In the genomic region with DNA sequence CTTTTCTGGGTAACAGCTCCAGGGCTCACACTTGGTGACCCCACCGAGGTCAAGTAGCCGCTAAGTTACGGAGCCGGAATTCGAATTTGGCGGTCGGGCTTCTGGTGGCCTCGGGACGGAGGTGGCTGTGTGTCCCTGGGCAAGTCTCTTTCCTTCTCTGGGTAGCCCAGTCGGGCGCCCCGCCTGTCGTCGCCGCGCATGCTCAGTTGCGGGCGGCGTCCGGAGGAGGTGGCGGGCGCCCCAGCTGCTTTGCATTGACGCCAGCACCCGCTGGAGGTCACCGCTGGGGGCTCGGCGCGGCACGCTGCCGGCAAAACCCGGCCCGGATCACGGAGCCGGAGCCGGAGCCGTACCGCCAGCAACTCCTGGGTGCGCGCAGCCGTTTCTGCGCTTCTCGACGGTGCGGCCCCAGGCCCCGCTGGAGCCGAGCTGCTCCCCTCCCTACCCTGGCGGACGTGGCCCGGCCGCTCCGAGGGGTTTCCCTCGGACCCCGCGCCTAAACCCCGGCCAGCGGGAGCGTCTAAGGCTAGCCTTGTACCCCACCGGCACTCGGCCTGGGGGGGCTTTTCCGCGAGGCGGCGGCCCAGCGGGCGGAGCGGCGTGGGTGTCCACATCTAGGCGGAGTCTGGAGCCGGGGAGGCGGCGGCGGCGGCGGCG, we compare ENCODE assay signal across 8 cellular contexts. TPM values are rescaled to one million over a fixed set of nuclear protein-coding genes. Genes with fewer than 3 reads are reported as not detected.
A peak's percentile ranks its signal among the peaks of the same experiment; 100 is the strongest.
DNase-seq lines count a peak whose midpoint lies in the region; ATAC-seq and TF ChIP-seq lines count a peak whose summit lies in the region.

No MANE protein-coding gene starts in this region.

- H3K4me1 ChIP-seq in HUES6 (ENCODE audit: control insufficient read depth, insufficient read depth, low read length), result peaks cover 13% of the 10 kb centered on the region; the same call in 1 of the 2 replicates
- H3K4me1 ChIP-seq in OCI-LY1 (ENCODE audit: insufficient read depth, low read length, severe bottlenecking), result peaks cover 15% of the 10 kb centered on the region
- peaks cover 0 to 3% of the 10 kb centered on the region in 2 donors for H3K4me1 ChIP-seq in esophagus (ENCODE audit: control insufficient read depth in 2 of 2, insufficient read depth in 2 of 2, low read length in 1 of 2)
- peaks cover 25% of the 10 kb centered on the region for H3K4me1 ChIP-seq in muscle layer of colon (ENCODE audit: insufficient read depth, low read length)

- H3K27me3 ChIP-seq in HUES6 (ENCODE audit: control insufficient read depth, insufficient read depth, low read length) (peaks cover 54% of the 10 kb centered on the region), OCI-LY1 (ENCODE audit: insufficient read depth, low read length) (peaks cover 12% of the 10 kb centered on the region; the same call in 1 of the 2 replicates), esophagus (ENCODE audit: control insufficient read depth in 1 of 2, insufficient read depth in 2 of 2, low read length in 2 of 2) (no peaks in the 10 kb centered on the region), muscle layer of colon (ENCODE audit: control insufficient read depth in 1 of 2, insufficient read depth in 2 of 2, low read length in 2 of 2) (no peaks in the 10 kb centered on the region)

- DNase-seq in DMS 273 (lab: John Stamatoyannopoulos, UW; ENCODE audit: unreplicated experiment) (peak; percentile 97), activated T-cell treated with anti-CD3 and anti-CD28 coated beads for 48 hours (ENCODE audit: low read depth) (peak; percentile 98)
- peak; percentile 92 for DNase-seq in stimulated activated CD8-positive, alpha-beta memory T cell treated with anti-CD3 and anti-CD28 coated beads, Interleukin-7, amount 100 ng/mL, for 1 hour (ENCODE audit: low read depth in 2 of 2)

- peak overlapping the region; percentile 53 for H3K9ac ChIP-seq in HUES6 (ENCODE audit: low read length)
- H3K9ac ChIP-seq in OCI-LY1 (ENCODE audit: low read length), result peak overlapping the region; percentile 65
- no peak overlapping the region for H3K9ac ChIP-seq in muscle layer of colon (ENCODE audit: low read length)

- H3K9me2 ChIP-seq in OCI-LY1 (ENCODE audit: low read depth, low read length), result no peaks in the 10 kb centered on the region

- no peaks in the 10 kb centered on the region for H4K20me1 ChIP-seq in OCI-LY1 (ENCODE audit: insufficient read depth, low read length)

- TF ChIP-seq CTCF in OCI-LY1 (IDR thresholded peaks at IDR 0.05; ENCODE audit: low read length), result no peak

- H3K27ac ChIP-seq in HUES6 (ENCODE audit: low read depth, low read length), result peak overlapping the region; percentile 0; the same call in 1 of the 2 replicates
- H3K27ac ChIP-seq in OCI-LY1 (ENCODE audit: low read depth, low read length, poor library complexity, severe bottlenecking), result no peak overlapping the region
- H3K27ac ChIP-seq in esophagus (ENCODE audit: low read depth in 2 of 2, low read length in 1 of 2), result peak overlapping the region; percentile 94 to 95
- peak overlapping the region; percentile 85 for H3K27ac ChIP-seq in muscle layer of colon (ENCODE audit: low read depth, low read length)

- WGBS in esophagus, 2 donors, result 0% methylated on average over 59 to 75 of the region's 75 CpGs

- no peaks in the 10 kb centered on the region for H3F3A ChIP-seq in OCI-LY1 (ENCODE audit: insufficient read depth, low read length)

- H3K36me3 ChIP-seq in HUES6 (ENCODE audit: control insufficient read depth, insufficient read depth, low read length) (no peaks in the 10 kb centered on the region), OCI-LY1 (ENCODE audit: insufficient read depth, low read length) (no peaks in the 10 kb centered on the region), esophagus (ENCODE audit: control insufficient read depth in 2 of 2, insufficient read depth in 2 of 2, low read length in 1 of 2) (no peaks in the 10 kb centered on the region), muscle layer of colon (ENCODE audit: insufficient read depth, low read length) (no peaks in the 10 kb centered on the region)

- H3K79me2 ChIP-seq in OCI-LY1 (ENCODE audit: insufficient read depth, low read length), result no peaks in the 10 kb centered on the region

- peak overlapping the region; percentile 83 for H3K4me2 ChIP-seq in OCI-LY1 (ENCODE audit: low read length)

- H3K9me3 ChIP-seq in HUES6 (ENCODE audit: control insufficient read depth, insufficient read depth, low read depth, low read length), result no peaks in the 10 kb centered on the region
- no peaks in the 10 kb centered on the region for H3K9me3 ChIP-seq in OCI-LY1 (ENCODE audit: low read length)
- H3K9me3 ChIP-seq in esophagus (ENCODE audit: control insufficient read depth in 2 of 2, insufficient read depth in 1 of 2, low read depth in 1 of 2, low read length in 1 of 2), result no peaks in the 10 kb centered on the region
- no peaks in the 10 kb centered on the region for H3K9me3 ChIP-seq in muscle layer of colon (ENCODE audit: low read length)

- peak overlapping the region; percentile 73; the same call in 1 of the 2 replicates for H2AFZ ChIP-seq in OCI-LY1 (ENCODE audit: low read length)

- ATAC-seq in GM21447 (IDR thresholded peaks at IDR 0.05; ENCODE audit: unreplicated experiment), result peak; percentile 59

- H3K4me3 ChIP-seq in HUES6 (ENCODE audit: low read depth, low read length) (peak overlapping the region; percentile 76), OCI-LY1 (ENCODE audit: low read depth, low read length, poor library complexity, severe bottlenecking) (peak overlapping the region; percentile 71), esophagus (ENCODE audit: low read depth in 1 of 2, low read length in 2 of 2) (peak overlapping the region; percentile 76 to 93), muscle layer of colon (ENCODE audit: low read depth in 1 of 2, low read length in 2 of 2) (peak overlapping the region; percentile 83 to 88)

RNA-seq across cellular contexts. Expression of gene PDE8A, which starts 0.5 kb away (rescaled TPM):
- 10 to 100 TPM in 1 of 2 donors, 1 to 10 TPM in 1; 6.6 to 10.1 TPM for polyA plus RNA-seq in esophagus
